In genomic region chr19:16887353-16888265, GRCh38 we compare ENCODE assay signal across 18 cellular contexts. TPM values are rescaled to one million over a fixed set of nuclear protein-coding genes. Genes with fewer than 3 reads are reported as not detected.
DNase-seq lines count a peak whose midpoint lies in the region; ATAC-seq, FAIRE-seq and TF ChIP-seq lines count a peak whose summit lies in the region.
"Had no signal": no experiment of that assay in that cellular context is flagged by ENCODE, and none has a peak within 500 bp of the region (broad histone marks: within the 10 kb centered on the region; RNA-seq: fewer than 3 reads in every experiment).

No MANE protein-coding gene starts in this region.

- H3K4me1 Mint-ChIP-seq in stimulated activated naive CD8-positive, alpha-beta T cell treated with anti-CD3 and anti-CD28 coated beads, Interleukin-15, amount 100 ng/mL, for 72 hours: peaks cover 24% of the 10 kb centered on the region

- 0 out of 6 replicates have a peak, but pooled peaks of 1 of the 3 experiments have one; percentile 8 for TF ChIP-seq CTCF in K562 (IDR thresholded peaks at IDR 0.05 in 2 of 3, conservative IDR thresholded peaks at IDR 0.05 in 1 of 3; ENCODE audit: insufficient read depth in 2 of 3, low read depth in 1 of 3, low read length in 3 of 3)
- TF ChIP-seq CTCF in lower lobe of right lung (IDR thresholded peaks at IDR 0.05): no peak

- peak overlapping the region; percentile 58 for H2AFZ ChIP-seq in K562 (ENCODE audit: low read depth, low read length)

- TF ChIP-seq POLR2A in K562 (conservative IDR thresholded peaks at IDR 0.05): peak; percentile 88

- TF ChIP-seq RAD21 in K562 (CRISPR knock-in tag; conservative IDR thresholded peaks at IDR 0.05 in 1 of 2, IDR thresholded peaks at IDR 0.05 in 1 of 2): no peak

- no peak overlapping the region for H3K4me3 Mint-ChIP-seq in stimulated activated naive CD8-positive, alpha-beta T cell treated with anti-CD3 and anti-CD28 coated beads, Interleukin-15, amount 100 ng/mL, for 72 hours
- H3K4me3 Mint-ChIP-seq: activated CD4-positive, alpha-beta memory T cell treated with anti-CD3 and anti-CD28 coated beads for 36 hours; activated T-helper 1 cell treated with anti-CD3 and anti-CD28 coated beads, Interleukin-12 subunit alpha, Interleukin-12 subunit beta, Interleukin-2, Interleukin-4 antibody, amounts not matched to agents 30 ng/mL and 10 ng/mL and 1 ng/mL, durations not matched to agents 14 hours and 24 hours and 36 hours; central memory CD8-positive, alpha-beta T cell had no signal

- peak; percentile 95 for FAIRE-seq in K562 (lab: Jason Lieb, UNC)
- FAIRE-seq: endometrium had no signal

- BruUV-seq in K562 (replicated peaks; lab: Mats Ljungman, UMichigan): TSS peak; percentile 36

- peak overlapping the region; percentile 70 for H3K4me2 ChIP-seq in K562 (ENCODE audit: insufficient read depth, low read length)

- POLR2A ChIA-PET in K562 (lab: Yijun Ruan, JAX): interaction anchor here (0.9 to 1.5 kb wide), 2 partner anchors 9 to 38 kb away, joined by 3 to 5 read pairs; no protein-coding TSS in a partner anchor

- intact Hi-C loops in K562 (cut with micrococcal nuclease) (no loop called here), lower lobe of right lung (cut with DNase I) (no loop called here)

- no peaks in the 10 kb centered on the region for H4K20me1 ChIP-seq in K562 (replicated peaks; ENCODE audit: control insufficient read depth, insufficient read depth, low read length)

- H3K9me3 Mint-ChIP-seq in stimulated activated naive CD8-positive, alpha-beta T cell treated with anti-CD3 and anti-CD28 coated beads, Interleukin-15, amount 100 ng/mL, for 72 hours: peaks cover under 1 to 8% of the 10 kb centered on the region in 2 donors

- H3K27me3 ChIP-seq in K562 (ENCODE audit: control insufficient read depth in 2 of 2, insufficient read depth in 2 of 2, low read length in 2 of 2) (no peaks in the 10 kb centered on the region), lower lobe of right lung (ENCODE audit: low read depth) (no peaks in the 10 kb centered on the region)

- H3K27me3 Mint-ChIP-seq in stimulated activated naive CD8-positive, alpha-beta T cell treated with anti-CD3 and anti-CD28 coated beads, Interleukin-15, amount 100 ng/mL, for 72 hours: peaks cover 41% of the 10 kb centered on the region

- H3K27ac Mint-ChIP-seq in stimulated activated naive CD8-positive, alpha-beta T cell treated with anti-CD3 and anti-CD28 coated beads, Interleukin-15, amount 100 ng/mL, for 72 hours: no peak overlapping the region
- H3K27ac Mint-ChIP-seq: activated CD4-positive, alpha-beta memory T cell treated with anti-CD3 and anti-CD28 coated beads for 36 hours; activated T-helper 1 cell treated with anti-CD3 and anti-CD28 coated beads, Interleukin-12 subunit alpha, Interleukin-12 subunit beta, Interleukin-2, Interleukin-4 antibody, amounts not matched to agents 30 ng/mL and 10 ng/mL and 1 ng/mL, durations not matched to agents 14 hours and 24 hours and 36 hours had no signal

- peaks cover 5% of the 10 kb centered on the region for H3K9me3 ChIP-seq in K562 (replicated peaks; ENCODE audit: control insufficient read depth, insufficient read depth, low read depth, low read length)
- peaks cover 10% of the 10 kb centered on the region for H3K9me3 ChIP-seq in lower lobe of right lung

- H3K36me3 ChIP-seq in K562 (ENCODE audit: control insufficient read depth, insufficient read depth, low read length) (peaks cover 23% of the 10 kb centered on the region; the same call in 2 of the 3 replicates), lower lobe of right lung (no peaks in the 10 kb centered on the region)

- CTCF ChIA-PET in K562 (lab: Yijun Ruan, JAX; ENCODE audit: low intra/inter-chr PET ratio): no interaction called here

- 12% methylated on average over 11 of the region's 17 CpGs for WGBS in K562 (ENCODE audit: insufficient coverage, low coverage, missing lambda C conversion rate)

- H3K9ac ChIP-seq in K562 (ENCODE audit: insufficient read depth in 1 of 2, low read depth in 2 of 2, low read length in 2 of 2): peak overlapping the region; percentile 91 to 98

- H3K4me3 ChIP-seq in K562 (peak overlapping the region; percentile 12), lower lobe of right lung (no peak overlapping the region)
- H3K4me3 ChIP-seq: mucosa of descending colon, SK-N-MC had no signal

- TF ChIP-seq EP300 in K562 (IDR thresholded peaks at IDR 0.05; ENCODE audit: low read length): peak; percentile 81

- in situ Hi-C loops in K562 (cut with MboI): no loop called here

- peaks cover 43 to 62% of the 10 kb centered on the region in 2 experiments for H3K4me1 ChIP-seq in K562 (replicated peaks in 1 of 2; ENCODE audit: control insufficient read depth in 2 of 2, insufficient read depth in 2 of 2, low read length in 2 of 2)
- peaks cover 31% of the 10 kb centered on the region for H3K4me1 ChIP-seq in lower lobe of right lung

- DNase-seq in stimulated activated naive CD8-positive, alpha-beta T cell treated with anti-CD3 and anti-CD28 coated beads, Interleukin-15, amount 100 ng/mL, for 72 hours: no peak
- no peak for DNase-seq in stimulated activated naive CD8-positive, alpha-beta T cell treated with anti-CD3 and anti-CD28 coated beads, Interleukin-15, Interleukin-2, amounts not matched to agents 100 U/mL and 50 U/mL, for 24 hours
- peak; percentile 61 to 92 (median 78) for DNase-seq in K562 (ENCODE audit: extremely low read depth in 1 of 4, low spot score in 3 of 4)
- no peak for DNase-seq in lower lobe of right lung
- no peak for DNase-seq in medulla oblongata (ENCODE audit: extremely low spot score)
- no peak for DNase-seq in occipital lobe (lab: John Stamatoyannopoulos, UW)
- DNase-seq in NCI-H2196 (lab: John Stamatoyannopoulos, UW; ENCODE audit: unreplicated experiment): no peak
- DNase-seq: activated CD4-positive, alpha-beta memory T cell treated with anti-CD3 and anti-CD28 coated beads for 36 hours; DMS 273 treated with DMSO at 0.1 percent for 48 hours; NCI-H1436; NCI-H446 treated with DMSO at 0.1 percent for 48 hours had no signal

- H3K9me1 ChIP-seq in K562 (ENCODE audit: control insufficient read depth, insufficient read depth, low read length): no peaks in the 10 kb centered on the region

- H3K79me2 ChIP-seq in K562 (ENCODE audit: control insufficient read depth, insufficient read depth, low read length): peaks cover 42% of the 10 kb centered on the region

- H3K27ac ChIP-seq in K562 (ENCODE audit: extremely low read depth, low read depth, low read length) (peak overlapping the region; percentile 100), lower lobe of right lung (peak overlapping the region; percentile 84)
- H3K27ac ChIP-seq: HL-60, SK-N-MC had no signal

- peak; percentile 26 for ATAC-seq in stimulated activated naive CD8-positive, alpha-beta T cell treated with anti-CD3 and anti-CD28 coated beads, Interleukin-15, amount 100 ng/mL, for 72 hours
- ATAC-seq in stimulated activated naive CD8-positive, alpha-beta T cell treated with anti-CD3 and anti-CD28 coated beads, Interleukin-15, Interleukin-2, amounts not matched to agents 100 U/mL and 50 U/mL, for 24 hours: no peak
- ATAC-seq in K562 (peak; percentile 69), lower lobe of right lung (no peak), HG03097 (IDR thresholded peaks at IDR 0.05; ENCODE audit: low FRiP score, unreplicated experiment) (no peak)

TF ChIP-seq in K562, 482 proteins besides CTCF, POLR2A, EP300 and RAD21 (continues in another document):
- TF ChIP-seq ZNF165 (CRISPR knock-in tag; IDR thresholded peaks at IDR 0.05; ENCODE audit: borderline replicate concordance): peak; percentile 24; the same call in 1 of the 2 replicates
- peak; percentile 40 to 43; a peak in 3 of 4 replicates for TF ChIP-seq KDM1A (IDR thresholded peaks at IDR 0.05)

RNA-seq across cellular contexts. Expression of gene F2RL3, which starts 1.2 kb away (rescaled TPM):
- total RNA-seq in K562 (2011; cell fraction: chromatin; rRNA removed; ENCODE audit: low replicate concordance): 16.8 and 60.7 TPM in 2 replicates
- 53.0 and 74.2 TPM in 2 replicates for total RNA-seq in K562 (2011; cell fraction: nucleolus; rRNA removed)
- 25.8 and 31.3 TPM in 2 replicates for total RNA-seq in K562 (2011; cell fraction: nucleoplasm; rRNA removed)
- total RNA-seq in K562 (2014; rRNA removed): 23.4 and 29.5 TPM in 2 replicates
- 10.7 and 11.0 TPM in 2 replicates for total RNA-seq in K562 (2014; rRNA removed; fragmentation: Illumina TruSeq; extraction: Trizol)
- 11.9 and 12.1 TPM in 2 replicates for total RNA-seq in K562 (2015; rRNA removed; fragmentation: Illumina TruSeq; extraction: Trizol)
- 27.6 and 29.0 TPM in 2 replicates for total RNA-seq in K562 (2021)
- 7.2 and 9.9 TPM in 2 replicates for polyA plus RNA-seq in K562 (2011; rRNA removed)
- 10.5 and 59.1 TPM in 2 replicates for polyA plus RNA-seq in K562 (2011; cell fraction: cytosol; rRNA removed)
- 4.8 and 12.6 TPM in 2 replicates for polyA plus RNA-seq in K562 (2011; cell fraction: nucleus; rRNA removed)
- polyA plus RNA-seq in K562 (2012): 15.6 and 20.7 TPM in 2 replicates
- 12.3 and 13.4 TPM in 2 replicates for polyA plus RNA-seq in K562 (2014; fragmentation: Illumina TruSeq; extraction: Trizol)
- polyA plus RNA-seq in K562 (2014; fragmentation: Nextera tagmentation; extraction: Ambion mirVana): 1 to 10 TPM; 1.4 to 5.0 TPM
- polyA plus RNA-seq in K562 (2014; rRNA removed): 20.9 and 22.0 TPM in 2 replicates
- 3.2 and 7.2 TPM in 2 replicates for polyA minus RNA-seq in K562 (2011; rRNA and poly(A)+ RNA removed)
- polyA minus RNA-seq in K562 (2011; cell fraction: cytosol; rRNA and poly(A)+ RNA removed): 8.0 and 13.6 TPM in 2 replicates
- polyA minus RNA-seq in K562 (2011; cell fraction: nucleus; rRNA and poly(A)+ RNA removed): 12.3 and 14.5 TPM in 2 replicates
- 22.5 TPM for total RNA-seq in lower lobe of right lung
- total RNA-seq in occipital lobe: under 0.01 TPM
- total RNA-seq: activated CD4-positive, alpha-beta memory T cell treated with anti-CD3 and anti-CD28 coated beads for 36 hours; activated T-helper 1 cell treated with anti-CD3 and anti-CD28 coated beads, Interleukin-12 subunit alpha, Interleukin-12 subunit beta, Interleukin-2, Interleukin-4 antibody, amounts not matched to agents 30 ng/mL and 10 ng/mL and 1 ng/mL, durations not matched to agents 14 hours and 24 hours and 36 hours had no signal

RNA-seq across cellular contexts. Expression of gene SIN3B, which starts 58.4 kb away (rescaled TPM):
- 134 and 224 TPM in 2 replicates for total RNA-seq in K562 (2011; cell fraction: chromatin; rRNA removed; ENCODE audit: low replicate concordance)
- total RNA-seq in K562 (2011; cell fraction: nucleolus; rRNA removed): 88.7 and 97.6 TPM in 2 replicates
- total RNA-seq in K562 (2011; cell fraction: nucleoplasm; rRNA removed): 90.3 and 105 TPM in 2 replicates
- 12.0 and 13.6 TPM in 2 replicates for total RNA-seq in K562 (2014; rRNA removed)
- total RNA-seq in K562 (2014; rRNA removed; fragmentation: Illumina TruSeq; extraction: Trizol): 8.2 and 9.9 TPM in 2 replicates
- 14.2 and 14.3 TPM in 2 replicates for total RNA-seq in K562 (2015; rRNA removed; fragmentation: Illumina TruSeq; extraction: Trizol)
- total RNA-seq in K562 (2021): 34.2 and 34.6 TPM in 2 replicates
- polyA plus RNA-seq in K562 (2011; rRNA removed): 19.3 and 21.6 TPM in 2 replicates
- 12.3 and 15.1 TPM in 2 replicates for polyA plus RNA-seq in K562 (2011; cell fraction: cytosol; rRNA removed)
- 88.5 and 135 TPM in 2 replicates for polyA plus RNA-seq in K562 (2011; cell fraction: nucleus; rRNA removed)
- 22.5 and 27.9 TPM in 2 replicates for polyA plus RNA-seq in K562 (2012)
- 18.9 and 20.7 TPM in 2 replicates for polyA plus RNA-seq in K562 (2014; fragmentation: Illumina TruSeq; extraction: Trizol)
- polyA plus RNA-seq in K562 (2014; fragmentation: Nextera tagmentation; extraction: Ambion mirVana): under 1 TPM; 0.51 to 0.66 TPM
- polyA plus RNA-seq in K562 (2014; rRNA removed): 29.5 and 30.6 TPM in 2 replicates
- polyA minus RNA-seq in K562 (2011; rRNA and poly(A)+ RNA removed): 16.0 and 16.9 TPM in 2 replicates
- polyA minus RNA-seq in K562 (2011; cell fraction: cytosol; rRNA and poly(A)+ RNA removed): 10.8 and 18.7 TPM in 2 replicates
- 37.4 and 46.9 TPM in 2 replicates for polyA minus RNA-seq in K562 (2011; cell fraction: nucleus; rRNA and poly(A)+ RNA removed)
- 56.6 TPM for total RNA-seq in lower lobe of right lung
- 32.9 TPM for total RNA-seq in occipital lobe

Comparison
In these comparisons a context has a peak if more than half of its experiments do, and no peak if none do; other contexts are left out.
1. ATAC-seq: peak in stimulated activated naive CD8-positive, alpha-beta T cell treated with anti-CD3 and anti-CD28 coated beads, Interleukin-15, amount 100 ng/mL, for 72 hours (single experiment) and K562 (single experiment); none in stimulated activated naive CD8-positive, alpha-beta T cell treated with anti-CD3 and anti-CD28 coated beads, Interleukin-15, Interleukin-2, amounts not matched to agents 100 U/mL and 50 U/mL, for 24 hours (single experiment), lower lobe of right lung (0 of 2) and HG03097 (single experiment).
2. DNase-seq: peak in K562 (4 of 4); none in stimulated activated naive CD8-positive, alpha-beta T cell treated with anti-CD3 and anti-CD28 coated beads, Interleukin-15, amount 100 ng/mL, for 72 hours (0 of 2), stimulated activated naive CD8-positive, alpha-beta T cell treated with anti-CD3 and anti-CD28 coated beads, Interleukin-15, Interleukin-2, amounts not matched to agents 100 U/mL and 50 U/mL, for 24 hours (single experiment), lower lobe of right lung (single experiment), medulla oblongata (single experiment), occipital lobe (single experiment) and NCI-H2196 (single experiment).
3. RNA of gene F2RL3, which starts 1.2 kb away (total RNA-seq): 10.7 to 74.2 TPM in K562 and 22.5 TPM in lower lobe of right lung (single experiment); under 0.01 TPM in occipital lobe (single experiment); every median in the first group is over 10 times any median in the second.